8 cellular contexts compared by ENCODE assay signal in genomic region chr11:119666463-119667131, GRCh38.
DNase-seq lines count a peak whose midpoint lies in the region; ATAC-seq and TF ChIP-seq lines count a peak whose summit lies in the region.

No MANE protein-coding gene starts in this region.

- no peaks in the 10 kb centered on the region for H3K27me3 Mint-ChIP-seq in activated T-cell treated with anti-CD3 and anti-CD28 coated beads, Interleukin-2, amount 50 U/mL, for 24 hours

- H3K36me3 ChIP-seq in OCI-LY1 (ENCODE audit: insufficient read depth, low read length) (no peaks in the 10 kb centered on the region), esophagus squamous epithelium (peaks cover 2 to 92% (median 5%) of the 10 kb centered on the region in 3 donors)

- no peaks in the 10 kb centered on the region for H4K20me1 ChIP-seq in OCI-LY1 (ENCODE audit: insufficient read depth, low read length)

- H3K4me1 ChIP-seq in OCI-LY1 (ENCODE audit: insufficient read depth, low read length, severe bottlenecking) (no peaks in the 10 kb centered on the region), esophagus squamous epithelium (peaks cover 22 to 68% (median 22%) of the 10 kb centered on the region in 3 donors)

- ATAC-seq in GM18858 (IDR thresholded peaks at IDR 0.05; ENCODE audit: unreplicated experiment) = peak; percentile 63
- peak; percentile 56 for ATAC-seq in HG03135 (IDR thresholded peaks at IDR 0.05; ENCODE audit: unreplicated experiment)
- peak; percentile 85 for ATAC-seq in stimulated activated effector memory CD8-positive, alpha-beta T cell treated with anti-CD3 and anti-CD28 coated beads, Interleukin-12 subunit alpha, Interleukin-12 subunit beta, amount 100 ng/mL, for 72 hours

- H3K9me3 Mint-ChIP-seq in activated T-cell treated with anti-CD3 and anti-CD28 coated beads, Interleukin-2, amount 50 U/mL, for 24 hours = no peaks in the 10 kb centered on the region
- H3K9me3 Mint-ChIP-seq in stimulated activated effector memory CD8-positive, alpha-beta T cell treated with anti-CD3 and anti-CD28 coated beads, Interleukin-12 subunit alpha, Interleukin-12 subunit beta, amount 100 ng/mL, for 72 hours = no peaks in the 10 kb centered on the region

- no peak overlapping the region for H3K27ac Mint-ChIP-seq in activated T-cell treated with anti-CD3 and anti-CD28 coated beads, Interleukin-2, amount 50 U/mL, for 24 hours
- peak overlapping the region; percentile 38 for H3K27ac Mint-ChIP-seq in stimulated activated effector memory CD8-positive, alpha-beta T cell treated with anti-CD3 and anti-CD28 coated beads, Interleukin-12 subunit alpha, Interleukin-12 subunit beta, amount 100 ng/mL, for 72 hours

- 6 to 20% methylated on average over 2 to 3 of the region's 17 CpGs for WGBS in esophagus squamous epithelium, 2 donors

- H3K27ac ChIP-seq in OCI-LY1 (ENCODE audit: low read depth, low read length, poor library complexity, severe bottlenecking) (no peak overlapping the region), esophagus squamous epithelium (peak overlapping the region; percentile 58 to 77 (median 62))

- no peaks in the 10 kb centered on the region for H3K79me2 ChIP-seq in OCI-LY1 (ENCODE audit: insufficient read depth, low read length)

- no peaks in the 10 kb centered on the region for H3F3A ChIP-seq in OCI-LY1 (ENCODE audit: insufficient read depth, low read length)

- DNase-seq in AG10803 (ENCODE audit: low read depth) (peak; percentile 60), esophagus squamous epithelium (lab: John Stamatoyannopoulos, UW) (no peak), myocyte (ENCODE audit: low read depth) (peak; percentile 81)
- DNase-seq in activated T-cell treated with anti-CD3 and anti-CD28 coated beads, Interleukin-2, amount 50 U/mL, for 24 hours = peak; percentile 73
- DNase-seq in stimulated activated effector memory CD8-positive, alpha-beta T cell treated with anti-CD3 and anti-CD28 coated beads, Interleukin-12 subunit alpha, Interleukin-12 subunit beta, amount 100 ng/mL, for 72 hours (ENCODE audit: low spot score in 2 of 2) = peak; percentile 60 to 76

- peak; percentile 97 for TF ChIP-seq CTCF in AG10803 (conservative IDR thresholded peaks at IDR 0.05; ENCODE audit: low read length)
- peak; percentile 60; the same call in 1 of the 2 replicates for TF ChIP-seq CTCF in OCI-LY1 (IDR thresholded peaks at IDR 0.05; ENCODE audit: low read length)
- peak; percentile 63 to 97 (median 91) for TF ChIP-seq CTCF in esophagus squamous epithelium (IDR thresholded peaks at IDR 0.05)

- H3K9me3 ChIP-seq in OCI-LY1 (ENCODE audit: low read length) = no peaks in the 10 kb centered on the region
- no peaks in the 10 kb centered on the region for H3K9me3 ChIP-seq in esophagus squamous epithelium

- no peaks in the 10 kb centered on the region for H3K27me3 ChIP-seq in OCI-LY1 (ENCODE audit: insufficient read depth, low read length)
- H3K27me3 ChIP-seq in esophagus squamous epithelium = no peaks in the 10 kb centered on the region

- H3K4me1 Mint-ChIP-seq in activated T-cell treated with anti-CD3 and anti-CD28 coated beads, Interleukin-2, amount 50 U/mL, for 24 hours (ENCODE audit: low read depth) = no peaks in the 10 kb centered on the region
- no peaks in the 10 kb centered on the region for H3K4me1 Mint-ChIP-seq in stimulated activated effector memory CD8-positive, alpha-beta T cell treated with anti-CD3 and anti-CD28 coated beads, Interleukin-12 subunit alpha, Interleukin-12 subunit beta, amount 100 ng/mL, for 72 hours

- no peaks in the 10 kb centered on the region for H3K9me2 ChIP-seq in OCI-LY1 (ENCODE audit: low read depth, low read length)

- no peak overlapping the region for H2AFZ ChIP-seq in OCI-LY1 (ENCODE audit: low read length)

- no peak overlapping the region for H3K4me3 ChIP-seq in AG10803 (ENCODE audit: low read length)
- H3K4me3 ChIP-seq in OCI-LY1 (ENCODE audit: low read depth, low read length, poor library complexity, severe bottlenecking) = no peak overlapping the region
- H3K4me3 ChIP-seq in esophagus squamous epithelium = no peak overlapping the region

- intact Hi-C loops in esophagus squamous epithelium (cut with DNase I) = loop anchor here (5.0 to 10.0 kb wide), 2 partner anchors 66 to 438 kb away; no protein-coding TSS in a partner anchor

- no peak for TF ChIP-seq POLR2A in esophagus squamous epithelium (IDR thresholded peaks at IDR 0.05)

- no peak overlapping the region for H3K4me2 ChIP-seq in OCI-LY1 (ENCODE audit: low read length)

- no peak overlapping the region for H3K4me3 Mint-ChIP-seq in activated T-cell treated with anti-CD3 and anti-CD28 coated beads, Interleukin-2, amount 50 U/mL, for 24 hours
- H3K4me3 Mint-ChIP-seq in stimulated activated effector memory CD8-positive, alpha-beta T cell treated with anti-CD3 and anti-CD28 coated beads, Interleukin-12 subunit alpha, Interleukin-12 subunit beta, amount 100 ng/mL, for 72 hours = no peak overlapping the region

- no peaks in the 10 kb centered on the region for H3K36me3 Mint-ChIP-seq in activated T-cell treated with anti-CD3 and anti-CD28 coated beads, Interleukin-2, amount 50 U/mL, for 24 hours (ENCODE audit: low read depth)
- no peaks in the 10 kb centered on the region for H3K36me3 Mint-ChIP-seq in stimulated activated effector memory CD8-positive, alpha-beta T cell treated with anti-CD3 and anti-CD28 coated beads, Interleukin-12 subunit alpha, Interleukin-12 subunit beta, amount 100 ng/mL, for 72 hours

- no peak overlapping the region for H3K9ac ChIP-seq in OCI-LY1 (ENCODE audit: low read length)
